In genomic region chr2:127416486-127417001, GRCh38 we compare ENCODE assay signal across 8 cellular contexts.
DNase-seq lines count a peak whose midpoint lies in the region; ATAC-seq and TF ChIP-seq lines count a peak whose summit lies in the region.

No MANE protein-coding gene starts in this region.

- TF ChIP-seq CTCF in GM12865 (IDR thresholded peaks at IDR 0.05; ENCODE audit: insufficient read depth, low read depth, low read length, missing control alignments), result no peak
- TF ChIP-seq CTCF in brain microvascular endothelial cell (IDR thresholded peaks at IDR 0.05; ENCODE audit: low read depth, low read length, missing control alignments), result no peak
- no peak for TF ChIP-seq CTCF in nephron (IDR thresholded peaks at IDR 0.05; ENCODE audit: unreplicated experiment in 3 of 3)

- H3K27me3 ChIP-seq in brain microvascular endothelial cell (replicated peaks), result no peaks in the 10 kb centered on the region

- H3K4me3 Mint-ChIP-seq in nephron, result peak overlapping the region; percentile 42 to 79 (median 76)

- H3K27me3 Mint-ChIP-seq in nephron (ENCODE audit: low read depth), result peaks cover 45% of the 10 kb centered on the region

- peaks cover 53% of the 10 kb centered on the region for H3K4me1 Mint-ChIP-seq in nephron

- in situ Hi-C loops in brain microvascular endothelial cell (cut with HindIII; ENCODE audit: low pct_ligation_motif_present, low sequenced_read_pairs), result no loop called here

- peak; percentile 13 for DNase-seq in GM12865 (ENCODE audit: low read depth)
- no peak for DNase-seq in brain microvascular endothelial cell
- DNase-seq in midbrain (lab: John Stamatoyannopoulos, UW), result no peak
- DNase-seq in retina, result no peak
- DNase-seq in islet precursor cell, result no peak
- DNase-seq in activated CD4-positive, alpha-beta T cell treated with anti-CD3 and anti-CD28 coated beads for 48 hours, result no peak

- ATAC-seq in HG03558 (IDR thresholded peaks at IDR 0.05; ENCODE audit: extremely low read depth, unreplicated experiment), result peak; percentile 5

- no peaks in the 10 kb centered on the region for H3K36me3 ChIP-seq in brain microvascular endothelial cell (replicated peaks)

- H3K27ac ChIP-seq in brain microvascular endothelial cell, result no peak overlapping the region

- peak overlapping the region; percentile 38 to 51 (median 49) for H3K27ac Mint-ChIP-seq in nephron

- peak overlapping the region; percentile 28 for H3K4me3 ChIP-seq in GM12865 (ENCODE audit: low read depth, low read length)
- H3K4me3 ChIP-seq in brain microvascular endothelial cell (ENCODE audit: low read depth, low read length), result peak overlapping the region; percentile 41

- peaks cover 4% of the 10 kb centered on the region for H3K9me3 Mint-ChIP-seq in nephron

- H3K36me3 Mint-ChIP-seq in nephron (ENCODE audit: low read depth), result no peaks in the 10 kb centered on the region
